ENCODE assay signal across 1 cellular context in the genomic region with DNA sequence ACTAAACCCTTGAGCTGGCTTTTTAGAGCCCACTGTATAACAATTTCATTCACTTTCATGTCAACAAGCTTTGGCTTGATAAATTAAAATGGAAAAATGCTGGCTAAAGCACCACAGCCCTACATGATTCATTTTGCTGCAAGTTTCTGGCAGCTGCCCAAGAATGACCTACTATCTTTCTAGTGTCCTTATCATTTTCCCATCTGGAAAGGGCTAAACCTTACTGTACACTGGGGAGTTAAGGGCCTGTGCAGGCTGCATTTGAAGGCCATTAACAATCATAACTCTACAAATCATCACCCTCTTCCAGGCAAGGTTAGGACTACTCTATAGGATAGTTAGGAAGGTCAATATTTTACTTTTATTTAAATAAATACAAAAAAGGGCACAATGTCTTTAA.
TF ChIP-seq lines count a peak whose summit lies in the region.

No MANE protein-coding gene starts in this region.

TF ChIP-seq in HEK293, 187 proteins besides CTCF, POLR2A, EP300 and RAD21 (continued from another document):
- TF ChIP-seq, protein P1, sequence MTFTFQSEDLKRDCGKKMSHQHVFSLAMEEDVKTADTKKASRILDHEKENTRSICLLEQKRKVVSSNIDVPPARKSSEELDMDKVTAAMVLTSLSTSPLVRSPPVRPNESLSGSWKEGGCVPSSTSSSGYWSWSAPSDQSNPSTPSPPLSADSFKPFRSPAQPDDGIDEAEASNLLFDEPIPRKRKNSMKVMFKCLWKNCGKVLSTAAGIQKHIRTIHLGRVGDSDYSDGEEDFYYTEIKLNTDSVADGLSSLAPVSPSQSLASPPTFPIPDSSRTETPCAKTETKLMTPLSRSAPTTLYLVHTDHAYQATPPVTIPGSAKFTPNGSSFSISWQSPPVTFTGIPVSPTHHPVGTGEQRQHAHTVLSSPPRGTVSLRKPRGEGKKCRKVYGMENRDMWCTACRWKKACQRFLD (tag by site-specific recombination; IDR thresholded peaks at IDR 0.05), result no peak
- TF ChIP-seq EGR2 (tag by site-specific recombination; IDR thresholded peaks at IDR 0.05; ENCODE audit: low read depth) (no peak), ZNF660 (tag by site-specific recombination; IDR thresholded peaks at IDR 0.05) (peak; percentile 93), ZNF138 (tag by site-specific recombination; IDR thresholded peaks at IDR 0.05; ENCODE audit: borderline replicate concordance) (no peak), ZEB2 (tag by site-specific recombination; IDR thresholded peaks at IDR 0.05) (peak; percentile 97), ZNF624 (tag by site-specific recombination; IDR thresholded peaks at IDR 0.05) (no peak), ZNF488 (tag by site-specific recombination; IDR thresholded peaks at IDR 0.05) (peak; percentile 55; the same call in 1 of the 2 replicates), ZNF354C (tag by site-specific recombination; IDR thresholded peaks at IDR 0.05; ENCODE audit: borderline replicate concordance, low read depth) (no peak), ZNF426 (tag by site-specific recombination; IDR thresholded peaks at IDR 0.05) (no peak), KLF7 (tag by site-specific recombination; IDR thresholded peaks at IDR 0.05; ENCODE audit: borderline replicate concordance) (peak; percentile 75; the same call in 1 of the 2 replicates), ZSCAN23 (tag by site-specific recombination; IDR thresholded peaks at IDR 0.05) (peak; percentile 88), ZNF169 (tag by site-specific recombination; IDR thresholded peaks at IDR 0.05) (no peak), ZNF155 (tag by site-specific recombination; IDR thresholded peaks at IDR 0.05) (no peak), ZFP3 (tag by site-specific recombination; IDR thresholded peaks at IDR 0.05; ENCODE audit: low read depth) (no peak), ZFHX2 (tag by site-specific recombination; conservative IDR thresholded peaks at IDR 0.05) (no peak), SALL2 (tag by site-specific recombination; IDR thresholded peaks at IDR 0.05; ENCODE audit: borderline replicate concordance) (no peak), BCL11A (tag by site-specific recombination; IDR thresholded peaks at IDR 0.05; ENCODE audit: low read depth) (0 out of 2 replicates have a peak, but pooled peaks have one; percentile 35), ZNF792 (tag by site-specific recombination; IDR thresholded peaks at IDR 0.05) (no peak), ZNF239 (tag by site-specific recombination; IDR thresholded peaks at IDR 0.05) (no peak), ZNF433 (tag by site-specific recombination; IDR thresholded peaks at IDR 0.05; ENCODE audit: low read depth) (no peak), PRDM4 (tag by site-specific recombination; IDR thresholded peaks at IDR 0.05) (peak; percentile 91), ZNF48 (tag by site-specific recombination; IDR thresholded peaks at IDR 0.05) (no peak), ZFP37 (tag by site-specific recombination; IDR thresholded peaks at IDR 0.05) (no peak), ZNF514 (tag by site-specific recombination; IDR thresholded peaks at IDR 0.05) (no peak), ZNF223 (tag by site-specific recombination; IDR thresholded peaks at IDR 0.05) (no peak), ZNF37A (tag by site-specific recombination; IDR thresholded peaks at IDR 0.05) (no peak), HOXA7 (CRISPR knock-in tag; IDR thresholded peaks at IDR 0.05; ENCODE audit: borderline replicate concordance) (no peak), ZBTB21 (tag by site-specific recombination; IDR thresholded peaks at IDR 0.05) (0 out of 2 replicates have a peak, but pooled peaks have one; percentile 29), ZBTB20 (tag by site-specific recombination; IDR thresholded peaks at IDR 0.05) (no peak), SP2 (tag by site-specific recombination; IDR thresholded peaks at IDR 0.05) (peak; percentile 26; the same call in 1 of the 2 replicates), ZNF2 (tag by site-specific recombination; IDR thresholded peaks at IDR 0.05) (peak; percentile 47; the same call in 1 of the 2 replicates), ZNF629 (tag by site-specific recombination; IDR thresholded peaks at IDR 0.05) (peak; percentile 91), ZNF214 (tag by site-specific recombination; IDR thresholded peaks at IDR 0.05; ENCODE audit: borderline replicate concordance) (no peak), ZNF544 (tag by site-specific recombination; IDR thresholded peaks at IDR 0.05) (no peak), ZNF10 (tag by site-specific recombination; IDR thresholded peaks at IDR 0.05) (0 out of 2 replicates have a peak, but pooled peaks have one; percentile 51), YY1 (tag by site-specific recombination; IDR thresholded peaks at IDR 0.05) (no peak; the same call in 1 of the 2 replicates), KLF1 (tag by site-specific recombination; IDR thresholded peaks at IDR 0.05) (peak; percentile 41; the same call in 1 of the 2 replicates), IKZF3 (tag by site-specific recombination; IDR thresholded peaks at IDR 0.05) (peak; percentile 100), ZNF548 (tag by site-specific recombination; IDR thresholded peaks at IDR 0.05) (no peak), ZNF596 (tag by site-specific recombination; IDR thresholded peaks at IDR 0.05) (peak; percentile 66; the same call in 1 of the 2 replicates), ZBTB11 (tag by site-specific recombination; conservative IDR thresholded peaks at IDR 0.05; ENCODE audit: low read depth) (no peak), TCF7L2 (IDR thresholded peaks at IDR 0.05; ENCODE audit: borderline replicate concordance, low read depth, low read length) (0 out of 2 replicates have a peak, but pooled peaks have one; percentile 62), BCL11B (tag by site-specific recombination; IDR thresholded peaks at IDR 0.05; ENCODE audit: low read depth) (no peak), ZNF350 (tag by site-specific recombination; IDR thresholded peaks at IDR 0.05) (no peak), GLIS1 (tag by site-specific recombination; IDR thresholded peaks at IDR 0.05) (no peak), ZSCAN30 (tag by site-specific recombination; IDR thresholded peaks at IDR 0.05) (peak; percentile 78; the same call in 1 of the 2 replicates), ZNF585B (tag by site-specific recombination; IDR thresholded peaks at IDR 0.05) (no peak), ZNF416 (tag by site-specific recombination; IDR thresholded peaks at IDR 0.05) (no peak), ZNF112 (tag by site-specific recombination; IDR thresholded peaks at IDR 0.05) (no peak)
- TF ChIP-seq, protein P2, sequence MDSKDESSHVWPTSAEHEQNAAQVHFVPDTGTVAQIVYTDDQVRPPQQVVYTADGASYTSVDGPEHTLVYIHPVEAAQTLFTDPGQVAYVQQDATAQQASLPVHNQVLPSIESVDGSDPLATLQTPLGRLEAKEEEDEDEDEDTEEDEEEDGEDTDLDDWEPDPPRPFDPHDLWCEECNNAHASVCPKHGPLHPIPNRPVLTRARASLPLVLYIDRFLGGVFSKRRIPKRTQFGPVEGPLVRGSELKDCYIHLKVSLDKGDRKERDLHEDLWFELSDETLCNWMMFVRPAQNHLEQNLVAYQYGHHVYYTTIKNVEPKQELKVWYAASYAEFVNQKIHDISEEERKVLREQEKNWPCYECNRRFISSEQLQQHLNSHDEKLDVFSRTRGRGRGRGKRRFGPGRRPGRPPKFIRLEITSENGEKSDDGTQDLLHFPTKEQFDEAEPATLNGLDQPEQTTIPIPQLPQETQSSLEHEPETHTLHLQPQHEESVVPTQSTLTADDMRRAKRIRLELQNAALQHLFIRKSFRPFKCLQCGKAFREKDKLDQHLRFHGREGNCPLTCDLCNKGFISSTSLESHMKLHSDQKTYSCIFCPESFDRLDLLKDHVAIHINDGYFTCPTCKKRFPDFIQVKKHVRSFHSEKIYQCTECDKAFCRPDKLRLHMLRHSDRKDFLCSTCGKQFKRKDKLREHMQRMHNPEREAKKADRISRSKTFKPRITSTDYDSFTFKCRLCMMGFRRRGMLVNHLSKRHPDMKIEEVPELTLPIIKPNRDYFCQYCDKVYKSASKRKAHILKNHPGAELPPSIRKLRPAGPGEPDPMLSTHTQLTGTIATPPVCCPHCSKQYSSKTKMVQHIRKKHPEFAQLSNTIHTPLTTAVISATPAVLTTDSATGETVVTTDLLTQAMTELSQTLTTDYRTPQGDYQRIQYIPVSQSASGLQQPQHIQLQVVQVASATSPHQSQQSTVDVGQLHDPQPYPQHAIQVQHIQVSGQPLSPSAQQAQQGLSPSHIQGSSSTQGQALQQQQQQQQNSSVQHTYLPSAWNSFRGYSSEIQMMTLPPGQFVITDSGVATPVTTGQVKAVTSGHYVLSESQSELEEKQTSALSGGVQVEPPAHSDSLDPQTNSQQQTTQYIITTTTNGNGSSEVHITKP (tag by site-specific recombination; IDR thresholded peaks at IDR 0.05), result peak; percentile 90
- TF ChIP-seq, protein P3, sequence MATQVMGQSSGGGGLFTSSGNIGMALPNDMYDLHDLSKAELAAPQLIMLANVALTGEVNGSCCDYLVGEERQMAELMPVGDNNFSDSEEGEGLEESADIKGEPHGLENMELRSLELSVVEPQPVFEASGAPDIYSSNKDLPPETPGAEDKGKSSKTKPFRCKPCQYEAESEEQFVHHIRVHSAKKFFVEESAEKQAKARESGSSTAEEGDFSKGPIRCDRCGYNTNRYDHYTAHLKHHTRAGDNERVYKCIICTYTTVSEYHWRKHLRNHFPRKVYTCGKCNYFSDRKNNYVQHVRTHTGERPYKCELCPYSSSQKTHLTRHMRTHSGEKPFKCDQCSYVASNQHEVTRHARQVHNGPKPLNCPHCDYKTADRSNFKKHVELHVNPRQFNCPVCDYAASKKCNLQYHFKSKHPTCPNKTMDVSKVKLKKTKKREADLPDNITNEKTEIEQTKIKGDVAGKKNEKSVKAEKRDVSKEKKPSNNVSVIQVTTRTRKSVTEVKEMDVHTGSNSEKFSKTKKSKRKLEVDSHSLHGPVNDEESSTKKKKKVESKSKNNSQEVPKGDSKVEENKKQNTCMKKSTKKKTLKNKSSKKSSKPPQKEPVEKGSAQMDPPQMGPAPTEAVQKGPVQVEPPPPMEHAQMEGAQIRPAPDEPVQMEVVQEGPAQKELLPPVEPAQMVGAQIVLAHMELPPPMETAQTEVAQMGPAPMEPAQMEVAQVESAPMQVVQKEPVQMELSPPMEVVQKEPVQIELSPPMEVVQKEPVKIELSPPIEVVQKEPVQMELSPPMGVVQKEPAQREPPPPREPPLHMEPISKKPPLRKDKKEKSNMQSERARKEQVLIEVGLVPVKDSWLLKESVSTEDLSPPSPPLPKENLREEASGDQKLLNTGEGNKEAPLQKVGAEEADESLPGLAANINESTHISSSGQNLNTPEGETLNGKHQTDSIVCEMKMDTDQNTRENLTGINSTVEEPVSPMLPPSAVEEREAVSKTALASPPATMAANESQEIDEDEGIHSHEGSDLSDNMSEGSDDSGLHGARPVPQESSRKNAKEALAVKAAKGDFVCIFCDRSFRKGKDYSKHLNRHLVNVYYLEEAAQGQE (tag by site-specific recombination; IDR thresholded peaks at IDR 0.05), result peak; percentile 16; the same call in 1 of the 2 replicates
